ENCODE assay signal across 10 cellular contexts in the genomic region with DNA sequence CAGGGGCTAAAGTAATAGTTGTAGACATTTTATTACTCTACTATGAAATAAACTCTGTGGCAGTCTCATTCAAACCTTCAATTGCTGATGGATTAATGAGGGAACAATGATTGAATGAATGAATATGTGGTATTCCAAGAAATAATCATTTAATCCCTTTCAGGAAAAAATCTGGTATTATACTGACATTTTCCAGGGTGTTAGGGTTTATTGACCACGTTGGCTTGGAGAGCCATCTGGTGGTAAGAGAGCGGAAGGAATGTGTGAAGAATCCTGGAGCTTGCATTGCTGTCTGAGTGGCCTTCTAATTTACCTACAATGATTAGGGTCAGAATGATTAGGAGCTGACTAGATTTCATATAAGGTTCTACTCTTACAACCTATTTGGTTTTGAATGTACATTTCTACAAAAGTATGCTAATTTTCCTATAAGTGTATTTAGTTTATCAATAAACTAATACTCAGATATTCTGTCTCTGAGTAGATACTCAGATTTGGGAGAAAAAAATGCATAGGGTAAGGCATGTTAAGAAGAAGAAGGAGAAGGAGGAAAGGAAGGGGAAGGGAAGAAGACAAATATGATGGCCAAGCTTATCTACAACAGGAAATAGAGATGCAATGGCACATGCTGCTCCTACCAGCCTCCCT.
DNase-seq lines count a peak whose midpoint lies in the region; ATAC-seq and TF ChIP-seq lines count a peak whose summit lies in the region.
"Had no signal": no experiment of that assay in that cellular context is flagged by ENCODE, and none has a peak within 500 bp of the region (broad histone marks: within the 10 kb centered on the region; RNA-seq: fewer than 3 reads in every experiment).

No MANE protein-coding gene starts in this region.

- TF ChIP-seq CTCF in VCaP (conservative IDR thresholded peaks at IDR 0.05): peak; percentile 89

- ATAC-seq in left lobe of liver: peak; percentile 85

- H3K27ac ChIP-seq in VCaP: no peak overlapping the region
- H3K27ac ChIP-seq: skin epidermis had no signal

- DNase-seq in COLO668 (lab: John Stamatoyannopoulos, UW; ENCODE audit: unreplicated experiment): peak; percentile 3
- DNase-seq in HT-29 (ENCODE audit: low spot score): peak; percentile 7
- no peak for DNase-seq in left lobe of liver (ENCODE audit: low spot score)
- no peak for DNase-seq in NCI-H2196 treated with DMSO at 0.1 percent for 48 hours (lab: John Stamatoyannopoulos, UW; ENCODE audit: unreplicated experiment)
- no peak for DNase-seq in stimulated activated CD8-positive, alpha-beta memory T cell treated with anti-CD3 and anti-CD28 coated beads, Interleukin-4, amount 100 ng/mL, for 48 hours
- no peak for DNase-seq in activated CD4-positive, alpha-beta T cell treated with anti-CD3 and anti-CD28 coated beads for 1 hour
- DNase-seq in COR-L47 (lab: John Stamatoyannopoulos, UW): no peak
- DNase-seq: activated naive CD4-positive, alpha-beta T cell treated with anti-CD3 and anti-CD28 coated beads, Interleukin-2, amount 10 ng/mL, durations not matched to agents 7 days and 5 days had no signal

Comparison
In these comparisons a context has a peak if more than half of its experiments do, and no peak if none do; other contexts are left out.
1. DNase-seq: peak in COLO668 (single experiment) and HT-29 (single experiment); none in left lobe of liver (single experiment), NCI-H2196 treated with DMSO at 0.1 percent for 48 hours (single experiment), stimulated activated CD8-positive, alpha-beta memory T cell treated with anti-CD3 and anti-CD28 coated beads, Interleukin-4, amount 100 ng/mL, for 48 hours (single experiment), activated CD4-positive, alpha-beta T cell treated with anti-CD3 and anti-CD28 coated beads for 1 hour (single experiment) and COR-L47 (single experiment).